Comparison of ENCODE assay signal across 8 cellular contexts in the genomic region with DNA sequence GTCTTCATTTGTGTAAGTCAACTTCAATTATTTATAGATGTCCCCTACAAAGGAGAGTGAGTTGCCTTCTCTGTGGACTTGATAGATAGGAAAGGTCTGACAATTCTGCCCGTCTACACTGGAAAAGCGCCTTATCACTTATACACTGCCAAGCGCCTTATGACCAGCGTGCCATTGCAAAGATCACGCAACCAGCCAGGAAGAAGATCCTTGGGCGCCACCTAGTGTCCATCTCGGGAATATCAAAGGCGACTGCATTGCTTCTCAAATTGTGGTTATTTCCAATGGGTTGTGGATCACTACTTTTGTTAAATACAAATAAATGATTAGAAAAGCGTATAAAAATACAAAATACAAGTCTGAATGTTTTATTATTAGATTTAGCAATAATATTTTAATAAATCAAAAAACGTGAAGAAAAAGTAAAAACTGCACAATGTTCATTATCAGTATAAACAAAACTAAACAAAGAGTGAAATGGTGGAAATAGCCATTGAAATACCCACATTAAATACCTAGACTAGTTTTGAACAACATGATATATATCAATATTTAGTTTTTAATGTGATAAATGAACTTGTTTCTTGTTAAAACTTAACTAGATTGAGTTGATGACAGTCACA. TPM values are rescaled to one million over a fixed set of nuclear protein-coding genes. Genes with fewer than 3 reads are reported as not detected.
A peak's percentile ranks its signal among the peaks of the same experiment; 100 is the strongest.
DNase-seq lines count a peak whose midpoint lies in the region; ATAC-seq, FAIRE-seq and TF ChIP-seq lines count a peak whose summit lies in the region.

No MANE protein-coding gene starts in this region.

- peak; percentile 81 for DNase-seq in GM10248 (ENCODE audit: extremely low spot score)
- peak; percentile 79 to 89 for DNase-seq in NCI-H1930 (lab: John Stamatoyannopoulos, UW)
- peak; percentile 77 for DNase-seq in T1000 (lab: John Stamatoyannopoulos, UW)
- peak; percentile 89 for DNase-seq in astrocyte of the hippocampus (ENCODE audit: low read depth, low spot score)
- peak; percentile 69 for DNase-seq in hippocampal formation (lab: John Stamatoyannopoulos, UW)
- DNase-seq in small intestine = peak; percentile 79

- FAIRE-seq in small intestine (lab: Jason Lieb, UNC) = peak; percentile 39

- CTCF ChIA-PET in GM10248 (lab: Yijun Ruan, JAX) = interaction anchor here (0.6 to 6.7 kb wide), 25 partner anchors 11 to 794 kb away, joined by 3 to 73 read pairs (median 3); a partner anchor contains a TSS

- ATAC-seq in HG02623 (IDR thresholded peaks at IDR 0.05; ENCODE audit: unreplicated experiment) = peak; percentile 73
- ATAC-seq in HG03139 (IDR thresholded peaks at IDR 0.05; ENCODE audit: unreplicated experiment) = no peak

- TF ChIP-seq CTCF in GM10248 (IDR thresholded peaks at IDR 0.05; ENCODE audit: control extremely low read depth, extremely low read depth, low read depth, missing control alignments) = peak; percentile 81

- peaks cover 0 to 2% of the 10 kb centered on the region in 2 donors for H3K36me3 ChIP-seq in small intestine (ENCODE audit: control insufficient read depth in 2 of 2, insufficient read depth in 2 of 2, low read length in 2 of 2)

- POLR2A ChIA-PET in GM10248 (lab: Yijun Ruan, JAX) = no interaction called here

- H3K27me3 ChIP-seq in small intestine (ENCODE audit: control insufficient read depth in 2 of 2, insufficient read depth in 2 of 2, low read length in 2 of 2) = no peaks in the 10 kb centered on the region

- no peak overlapping the region for H3K27ac ChIP-seq in small intestine (ENCODE audit: low read depth in 1 of 2, low read length in 1 of 2)

- no peak overlapping the region for H3K4me3 ChIP-seq in small intestine (ENCODE audit: low read depth in 1 of 2, low read length in 2 of 2)

- H3K4me1 ChIP-seq in small intestine (ENCODE audit: control insufficient read depth in 2 of 2, insufficient read depth in 1 of 2, low read depth in 1 of 2, low read length in 1 of 2) = no peaks in the 10 kb centered on the region

- no peaks in the 10 kb centered on the region for H3K9me3 ChIP-seq in small intestine (ENCODE audit: control insufficient read depth, low read depth)

- 3 to 7% (median 7%) methylated on average over 10 of the region's 10 CpGs for WGBS in small intestine, 3 donors

RNA-seq across cellular contexts. Expression of a gene that starts 27.8 kb away (rescaled TPM):
- polyA plus RNA-seq in small intestine = 100 to 1,000 TPM; 113 to 180 (median 169) TPM
